ENCODE assay signal across 11 cellular contexts in genomic region chr15:40543631-40544294, GRCh38. TPM values are rescaled to one million over a fixed set of nuclear protein-coding genes. Genes with fewer than 3 reads are reported as not detected.
A peak's percentile ranks its signal among the peaks of the same experiment; 100 is the strongest.
DNase-seq lines count a peak whose midpoint lies in the region; ATAC-seq and TF ChIP-seq lines count a peak whose summit lies in the region.
"Had no signal": no experiment of that assay in that cellular context is flagged by ENCODE, and none has a peak within 500 bp of the region (broad histone marks: within the 10 kb centered on the region; RNA-seq: fewer than 3 reads in every experiment).

No MANE protein-coding gene starts in this region.

- peak overlapping the region; percentile 49; the same call in 1 of the 2 replicates for H3K4me2 ChIP-seq in MM.1S (ENCODE audit: low read depth, low read length)
- H3K4me2 ChIP-seq: A549 had no signal

- peak; percentile 31 for DNase-seq in activated CD8-positive, alpha-beta memory T cell treated with anti-CD3 and anti-CD28 coated beads, Interleukin-2, amount 10 ng/mL, durations not matched to agents 7 days and 5 days
- DNase-seq in activated CD8-positive, alpha-beta memory T cell treated with anti-CD3 and anti-CD28 coated beads for 24 hours = no peak
- DNase-seq in MM.1S (peak; percentile 71), kidney tubule cell (ENCODE audit: low spot score) (no peak), DMS53 treated with DMSO at 0.1 percent for 48 hours (lab: John Stamatoyannopoulos, UW; ENCODE audit: unreplicated experiment) (no peak)
- no peak for DNase-seq in stimulated activated CD4-positive, alpha-beta T cell treated with anti-CD3 and anti-CD28 coated beads, Interleukin-15, amount 100 ng/mL, for 24 hours
- DNase-seq: foreskin keratinocyte had no signal

- TF ChIP-seq CTCF in MM.1S (IDR thresholded peaks at IDR 0.05; ENCODE audit: low read length) = no peak

- H2AFZ ChIP-seq in MM.1S (ENCODE audit: low read length) = no peak overlapping the region

- H3K27ac ChIP-seq in MM.1S (ENCODE audit: low read length) = peak overlapping the region; percentile 91
- H3K27ac ChIP-seq: A549, foreskin keratinocyte, RWPE1 had no signal

- peaks cover 42% of the 10 kb centered on the region for H3K79me2 ChIP-seq in MM.1S (ENCODE audit: low read length)

- peaks cover 3% of the 10 kb centered on the region for H3K36me3 Mint-ChIP-seq in activated CD8-positive, alpha-beta memory T cell treated with anti-CD3 and anti-CD28 coated beads, Interleukin-2, amount 10 ng/mL, durations not matched to agents 7 days and 5 days

- no peaks in the 10 kb centered on the region for H3K9me3 Mint-ChIP-seq in activated CD8-positive, alpha-beta memory T cell treated with anti-CD3 and anti-CD28 coated beads, Interleukin-2, amount 10 ng/mL, durations not matched to agents 7 days and 5 days (ENCODE audit: low read depth)

- no peak for ATAC-seq in activated CD8-positive, alpha-beta memory T cell treated with anti-CD3 and anti-CD28 coated beads, Interleukin-2, amount 10 ng/mL, durations not matched to agents 7 days and 5 days
- peak; percentile 58 for ATAC-seq in HG02840 (IDR thresholded peaks at IDR 0.05; ENCODE audit: low FRiP score, unreplicated experiment)
- ATAC-seq in GM19035 (IDR thresholded peaks at IDR 0.05; ENCODE audit: unreplicated experiment) = no peak
- ATAC-seq: A549, foreskin keratinocyte had no signal

- peak overlapping the region; percentile 43; the same call in 1 of the 2 replicates for H3K9ac ChIP-seq in MM.1S (ENCODE audit: low read length)

- peaks cover 70% of the 10 kb centered on the region for H3K4me1 ChIP-seq in MM.1S (ENCODE audit: low read length)
- H3K4me1 ChIP-seq: A549, foreskin keratinocyte had no signal

- H3K4me1 Mint-ChIP-seq in activated CD8-positive, alpha-beta memory T cell treated with anti-CD3 and anti-CD28 coated beads, Interleukin-2, amount 10 ng/mL, durations not matched to agents 7 days and 5 days = peaks cover 5% of the 10 kb centered on the region

- peaks cover 6% of the 10 kb centered on the region; the same call in 1 of the 2 replicates for H3K36me3 ChIP-seq in MM.1S (replicated peaks; ENCODE audit: insufficient read depth, low read length)

- H3K9me3 ChIP-seq in MM.1S (replicated peaks; ENCODE audit: insufficient read depth, low read length) = no peaks in the 10 kb centered on the region
- H3K9me3 ChIP-seq: A549 had no signal

- no peaks in the 10 kb centered on the region for H3K9me2 ChIP-seq in MM.1S (replicated peaks; ENCODE audit: insufficient read depth, low read length)

- no peaks in the 10 kb centered on the region for H3K27me3 ChIP-seq in MM.1S (replicated peaks; ENCODE audit: insufficient read depth, low read length)
- H3K27me3 ChIP-seq: foreskin keratinocyte had no signal

- H3K27ac Mint-ChIP-seq in activated CD8-positive, alpha-beta memory T cell treated with anti-CD3 and anti-CD28 coated beads, Interleukin-2, amount 10 ng/mL, durations not matched to agents 7 days and 5 days = no peak overlapping the region

- peaks cover 61% of the 10 kb centered on the region for H3F3A ChIP-seq in MM.1S (ENCODE audit: insufficient read depth, low read length)

- CTCF ChIA-PET in activated CD8-positive, alpha-beta memory T cell treated with anti-CD3 and anti-CD28 coated beads, Interleukin-2, amount 10 ng/mL, durations not matched to agents 7 days and 5 days (lab: Charles Lee) = interaction anchor here (0.9 kb wide), 1 partner anchor 21 kb away, joined by 3 read pairs; the partner anchor contains the start of gene CCDC32

- H3K4me3 Mint-ChIP-seq in activated CD8-positive, alpha-beta memory T cell treated with anti-CD3 and anti-CD28 coated beads, Interleukin-2, amount 10 ng/mL, durations not matched to agents 7 days and 5 days = no peak overlapping the region

- H4K20me1 ChIP-seq in MM.1S (ENCODE audit: insufficient read depth, low read length) = no peaks in the 10 kb centered on the region

- H3K4me3 ChIP-seq in MM.1S (ENCODE audit: low read length) = no peak overlapping the region
- H3K4me3 ChIP-seq: A549 had no signal

- H3K27me3 Mint-ChIP-seq in activated CD8-positive, alpha-beta memory T cell treated with anti-CD3 and anti-CD28 coated beads, Interleukin-2, amount 10 ng/mL, durations not matched to agents 7 days and 5 days = no peaks in the 10 kb centered on the region

RNA-seq across cellular contexts. Expression of gene CCDC32, which starts 21.1 kb away (rescaled TPM):
- total RNA-seq in activated CD8-positive, alpha-beta memory T cell treated with anti-CD3 and anti-CD28 coated beads, Interleukin-2, amount 10 ng/mL, durations not matched to agents 7 days and 5 days = 10 to 100 TPM; 24.4 to 27.8 TPM

RNA-seq across cellular contexts. Expression of gene RPUSD2, which starts 25.3 kb away (rescaled TPM):
- 10 to 100 TPM; 17.6 to 17.7 TPM for total RNA-seq in activated CD8-positive, alpha-beta memory T cell treated with anti-CD3 and anti-CD28 coated beads, Interleukin-2, amount 10 ng/mL, durations not matched to agents 7 days and 5 days

RNA-seq across cellular contexts. Expression of gene KNL1, which starts 50.3 kb away (rescaled TPM):
- 10 to 100 TPM; 52.1 to 75.0 TPM for total RNA-seq in activated CD8-positive, alpha-beta memory T cell treated with anti-CD3 and anti-CD28 coated beads, Interleukin-2, amount 10 ng/mL, durations not matched to agents 7 days and 5 days

Comparison
In these comparisons a context has a peak if more than half of its experiments do, and no peak if none do; other contexts are left out.
1. DNase-seq: peak in activated CD8-positive, alpha-beta memory T cell treated with anti-CD3 and anti-CD28 coated beads, Interleukin-2, amount 10 ng/mL, durations not matched to agents 7 days and 5 days (single experiment) and MM.1S (single experiment); none in activated CD8-positive, alpha-beta memory T cell treated with anti-CD3 and anti-CD28 coated beads for 24 hours (single experiment), stimulated activated CD4-positive, alpha-beta T cell treated with anti-CD3 and anti-CD28 coated beads, Interleukin-15, amount 100 ng/mL, for 24 hours (single experiment), kidney tubule cell (single experiment) and DMS53 treated with DMSO at 0.1 percent for 48 hours (single experiment).